ENCODE assay signal across 14 cellular contexts in the genomic region with DNA sequence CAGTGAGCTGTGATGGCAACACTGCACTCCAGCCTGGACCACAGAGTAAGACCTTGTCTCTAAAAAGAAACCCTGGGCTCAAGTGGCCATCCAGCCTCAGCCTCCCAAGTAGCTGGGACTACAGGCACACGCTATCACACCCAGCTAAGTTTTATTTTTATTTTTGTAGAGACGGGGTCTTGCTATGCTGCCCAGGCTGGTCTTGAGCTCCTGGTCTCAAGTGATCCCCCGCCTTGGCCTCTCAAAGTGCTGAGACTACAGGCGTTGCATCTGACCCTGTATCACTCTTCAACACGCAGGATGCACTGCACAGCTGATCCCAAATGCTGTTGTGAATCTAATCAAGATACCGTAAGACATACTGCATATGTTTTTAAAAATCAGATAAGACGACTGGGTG. TPM values are rescaled to one million over a fixed set of nuclear protein-coding genes. Genes with fewer than 3 reads are reported as not detected.
DNase-seq lines count a peak whose midpoint lies in the region; ATAC-seq and TF ChIP-seq lines count a peak whose summit lies in the region.
"Had no signal": no experiment of that assay in that cellular context is flagged by ENCODE, and none has a peak within 500 bp of the region (broad histone marks: within the 10 kb centered on the region; RNA-seq: fewer than 3 reads in every experiment).

No MANE protein-coding gene starts in this region.

- POLR2A ChIA-PET in activated CD8-positive, alpha-beta T cell treated with anti-CD3 and anti-CD28 coated beads for 36 hours (lab: Charles Lee), result interaction anchor here (1.4 to 4.1 kb wide), 5 partner anchors 10 to 45 kb away, joined by 4 to 20 read pairs (median 6); partner anchors contain the start of gene SPG7
- POLR2A ChIA-PET in activated CD8-positive, alpha-beta T cell treated with anti-CD3 and anti-CD28 coated beads, Interleukin-2, amount 10 ng/mL, durations not matched to agents 7 days and 5 days (lab: Charles Lee), result interaction anchor here (1.4 kb wide), 1 partner anchor 21 kb away, joined by 3 read pairs; no protein-coding TSS in a partner anchor
- POLR2A ChIA-PET in CD4-positive, alpha-beta memory T cell (lab: Charles Lee; ENCODE audit: partially characterized antibody), result interaction anchor here (1.0 to 2.6 kb wide), 6 partner anchors 8 to 144 kb away, joined by 3 to 9 read pairs (median 4); partner anchors contain the start of gene SPG7

- ATAC-seq in activated CD8-positive, alpha-beta T cell treated with anti-CD3 and anti-CD28 coated beads for 36 hours, result no peak
- no peak for ATAC-seq in activated CD8-positive, alpha-beta T cell treated with anti-CD3 and anti-CD28 coated beads, Interleukin-2, amount 10 ng/mL, durations not matched to agents 7 days and 5 days
- peak; percentile 22 for ATAC-seq in mucosa of descending colon

- peak overlapping the region; percentile 18 for H3K27ac Mint-ChIP-seq in activated CD8-positive, alpha-beta T cell treated with anti-CD3 and anti-CD28 coated beads for 36 hours
- no peak overlapping the region for H3K27ac Mint-ChIP-seq in activated CD8-positive, alpha-beta T cell treated with anti-CD3 and anti-CD28 coated beads, Interleukin-2, amount 10 ng/mL, durations not matched to agents 7 days and 5 days
- H3K27ac Mint-ChIP-seq in CD4-positive, alpha-beta memory T cell, result peak overlapping the region in 6 of 7 donors; percentile 36 to 78 (median 65)
- peak overlapping the region; percentile 31 for H3K27ac Mint-ChIP-seq in T-helper 2 cell treated with Interferon-gamma antibody and Interleukin-4, amounts not matched to agents 5 μg/mL and 100 μg/mL, for 36 hours

- no peaks in the 10 kb centered on the region for H3K36me3 ChIP-seq in CD4-positive, alpha-beta memory T cell (ENCODE audit: insufficient read depth, low read length)
- H3K36me3 ChIP-seq in mucosa of descending colon (ENCODE audit: low read depth) (no peaks in the 10 kb centered on the region), esophagus muscularis mucosa (peaks cover 0 to 2% (median 0%) of the 10 kb centered on the region in 4 donors), colonic mucosa (no peaks in the 10 kb centered on the region)

- TF ChIP-seq CTCF in activated CD8-positive, alpha-beta T cell treated with anti-CD3 and anti-CD28 coated beads for 36 hours (IDR thresholded peaks at IDR 0.05), result no peak
- TF ChIP-seq CTCF in mucosa of descending colon (IDR thresholded peaks at IDR 0.05) (no peak), esophagus muscularis mucosa (IDR thresholded peaks at IDR 0.05) (no peak), colonic mucosa (IDR thresholded peaks at IDR 0.05) (no peak)

- no peak overlapping the region for H3K4me3 ChIP-seq in CD4-positive, alpha-beta memory T cell (ENCODE audit: low read length in 2 of 2)
- no peak overlapping the region for H3K4me3 ChIP-seq in mucosa of descending colon
- no peak overlapping the region for H3K4me3 ChIP-seq in esophagus muscularis mucosa
- no peak overlapping the region for H3K4me3 ChIP-seq in colonic mucosa

- no peak overlapping the region for H3K9ac ChIP-seq in colonic mucosa (ENCODE audit: low read depth in 2 of 2, low read length in 2 of 2)

- TF ChIP-seq POLR2A in esophagus muscularis mucosa (IDR thresholded peaks at IDR 0.05; ENCODE audit: low read depth), result no peak

- peaks cover 62% of the 10 kb centered on the region for H3K4me1 Mint-ChIP-seq in activated CD8-positive, alpha-beta T cell treated with anti-CD3 and anti-CD28 coated beads for 36 hours (ENCODE audit: low read depth)
- peaks cover 59% of the 10 kb centered on the region for H3K4me1 Mint-ChIP-seq in activated CD8-positive, alpha-beta T cell treated with anti-CD3 and anti-CD28 coated beads, Interleukin-2, amount 10 ng/mL, durations not matched to agents 7 days and 5 days (ENCODE audit: low read depth)
- peaks cover 48 to 87% (median 67%) of the 10 kb centered on the region in 4 donors for H3K4me1 Mint-ChIP-seq in CD4-positive, alpha-beta memory T cell
- H3K4me1 Mint-ChIP-seq in T-helper 2 cell treated with Interferon-gamma antibody and Interleukin-4, amounts not matched to agents 5 μg/mL and 100 μg/mL, for 36 hours (ENCODE audit: low read depth), result peaks cover 34% of the 10 kb centered on the region

- peaks cover 80% of the 10 kb centered on the region for H3K4me1 ChIP-seq in CD4-positive, alpha-beta memory T cell (ENCODE audit: insufficient read depth, low read length)
- H3K4me1 ChIP-seq in mucosa of descending colon (ENCODE audit: low read depth) (peaks cover 36% of the 10 kb centered on the region), esophagus muscularis mucosa (peaks cover 30 to 65% (median 59%) of the 10 kb centered on the region in 4 donors), colonic mucosa (peaks cover 15% of the 10 kb centered on the region)

- H3K9me3 ChIP-seq in CD4-positive, alpha-beta memory T cell (ENCODE audit: control insufficient read depth in 1 of 2, low read length in 2 of 2), result no peaks in the 10 kb centered on the region
- H3K9me3 ChIP-seq in mucosa of descending colon (no peaks in the 10 kb centered on the region), esophagus muscularis mucosa (no peaks in the 10 kb centered on the region), colonic mucosa (no peaks in the 10 kb centered on the region)

- H3K27me3 ChIP-seq in CD4-positive, alpha-beta memory T cell (ENCODE audit: insufficient read depth, low read length), result no peaks in the 10 kb centered on the region
- H3K27me3 ChIP-seq in esophagus muscularis mucosa (no peaks in the 10 kb centered on the region), colonic mucosa (no peaks in the 10 kb centered on the region)

- DNase-seq in activated CD8-positive, alpha-beta T cell treated with anti-CD3 and anti-CD28 coated beads for 36 hours, result no peak
- DNase-seq in activated CD8-positive, alpha-beta T cell treated with anti-CD3 and anti-CD28 coated beads, Interleukin-2, amount 10 ng/mL, durations not matched to agents 7 days and 5 days, result no peak
- DNase-seq in CD4-positive, alpha-beta memory T cell, result no peak
- no peak for DNase-seq in T-helper 2 cell treated with Interferon-gamma antibody and Interleukin-4, amounts not matched to agents 5 μg/mL and 100 μg/mL, for 36 hours (ENCODE audit: low spot score)
- DNase-seq in mucosa of descending colon (no peak), esophagus muscularis mucosa (ENCODE audit: extremely low spot score) (no peak), colonic mucosa (no peak), posterior cingulate gyrus (no peak)
- DNase-seq: DMS79 treated with DMSO at 0.1 percent for 48 hours, GDM1, H9, NCI-H1930, NCI-H2171 treated with DMSO at 0.1 percent for 48 hours, NCI-H774 had no signal

- intact Hi-C loops in activated CD8-positive, alpha-beta T cell treated with anti-CD3 and anti-CD28 coated beads for 36 hours (cut with micrococcal nuclease), result no loop called here
- intact Hi-C loops in CD4-positive, alpha-beta memory T cell (cut with micrococcal nuclease), result no loop called here
- intact Hi-C loops in mucosa of descending colon (cut with DNase I, micrococcal nuclease), result no loop called here
- intact Hi-C loops in esophagus muscularis mucosa (cut with DNase I), result no loop called here
- intact Hi-C loops in colonic mucosa (cut with DNase I), result no loop called here
- intact Hi-C loops in posterior cingulate gyrus (cut with DNase I), result no loop called here

- H3K27me3 Mint-ChIP-seq in activated CD8-positive, alpha-beta T cell treated with anti-CD3 and anti-CD28 coated beads for 36 hours, result no peaks in the 10 kb centered on the region
- no peaks in the 10 kb centered on the region for H3K27me3 Mint-ChIP-seq in activated CD8-positive, alpha-beta T cell treated with anti-CD3 and anti-CD28 coated beads, Interleukin-2, amount 10 ng/mL, durations not matched to agents 7 days and 5 days (ENCODE audit: low read depth)
- no peaks in the 10 kb centered on the region for H3K27me3 Mint-ChIP-seq in CD4-positive, alpha-beta memory T cell
- no peaks in the 10 kb centered on the region for H3K27me3 Mint-ChIP-seq in T-helper 2 cell treated with Interferon-gamma antibody and Interleukin-4, amounts not matched to agents 5 μg/mL and 100 μg/mL, for 36 hours (ENCODE audit: low read depth)

- H3K36me3 Mint-ChIP-seq in activated CD8-positive, alpha-beta T cell treated with anti-CD3 and anti-CD28 coated beads for 36 hours (ENCODE audit: low read depth), result peaks cover 28% of the 10 kb centered on the region
- peaks cover 36% of the 10 kb centered on the region for H3K36me3 Mint-ChIP-seq in activated CD8-positive, alpha-beta T cell treated with anti-CD3 and anti-CD28 coated beads, Interleukin-2, amount 10 ng/mL, durations not matched to agents 7 days and 5 days (ENCODE audit: low read depth)
- H3K36me3 Mint-ChIP-seq in CD4-positive, alpha-beta memory T cell, result peaks cover 7 to 19% of the 10 kb centered on the region in 2 donors
- peaks cover 8% of the 10 kb centered on the region for H3K36me3 Mint-ChIP-seq in T-helper 2 cell treated with Interferon-gamma antibody and Interleukin-4, amounts not matched to agents 5 μg/mL and 100 μg/mL, for 36 hours (ENCODE audit: low read depth)

- no peak for TF ChIP-seq EP300 in esophagus muscularis mucosa (IDR thresholded peaks at IDR 0.05)

- 95% methylated on average over 7 of the region's 7 CpGs for WGBS in esophagus muscularis mucosa

- CTCF ChIA-PET in activated CD8-positive, alpha-beta T cell treated with anti-CD3 and anti-CD28 coated beads for 36 hours (lab: Charles Lee), result interaction anchor here (0.9 to 1.3 kb wide), 5 partner anchors 10 to 56 kb away, joined by 3 to 4 read pairs (median 3); no protein-coding TSS in a partner anchor
- CTCF ChIA-PET in activated CD8-positive, alpha-beta T cell treated with anti-CD3 and anti-CD28 coated beads, Interleukin-2, amount 10 ng/mL, durations not matched to agents 7 days and 5 days (lab: Charles Lee), result interaction anchor here (1.1 to 1.4 kb wide), 2 partner anchors 12 to 58 kb away, joined by 5 read pairs; no protein-coding TSS in a partner anchor
- CTCF ChIA-PET in CD4-positive, alpha-beta memory T cell (lab: Charles Lee; ENCODE audit: partially characterized antibody), result interaction anchor here (1.2 kb wide), 1 partner anchor 16 kb away, joined by 3 read pairs; no protein-coding TSS in a partner anchor

- no peak overlapping the region for H3K27ac ChIP-seq in CD4-positive, alpha-beta memory T cell (ENCODE audit: low read depth, low read length)
- no peak overlapping the region for H3K27ac ChIP-seq in esophagus muscularis mucosa (replicated peaks in 1 of 4)
- no peak overlapping the region for H3K27ac ChIP-seq in colonic mucosa

- H3K9me3 Mint-ChIP-seq in activated CD8-positive, alpha-beta T cell treated with anti-CD3 and anti-CD28 coated beads for 36 hours, result no peaks in the 10 kb centered on the region
- no peaks in the 10 kb centered on the region for H3K9me3 Mint-ChIP-seq in activated CD8-positive, alpha-beta T cell treated with anti-CD3 and anti-CD28 coated beads, Interleukin-2, amount 10 ng/mL, durations not matched to agents 7 days and 5 days (ENCODE audit: insufficient read depth)
- H3K9me3 Mint-ChIP-seq in CD4-positive, alpha-beta memory T cell, result no peaks in the 10 kb centered on the region
- H3K9me3 Mint-ChIP-seq in T-helper 2 cell treated with Interferon-gamma antibody and Interleukin-4, amounts not matched to agents 5 μg/mL and 100 μg/mL, for 36 hours, result no peaks in the 10 kb centered on the region

- H3K4me3 Mint-ChIP-seq in activated CD8-positive, alpha-beta T cell treated with anti-CD3 and anti-CD28 coated beads for 36 hours, result no peak overlapping the region
- H3K4me3 Mint-ChIP-seq in activated CD8-positive, alpha-beta T cell treated with anti-CD3 and anti-CD28 coated beads, Interleukin-2, amount 10 ng/mL, durations not matched to agents 7 days and 5 days, result no peak overlapping the region
- H3K4me3 Mint-ChIP-seq in CD4-positive, alpha-beta memory T cell, result peak overlapping the region in 7 of 8 donors; percentile 20 to 72 (median 33)
- H3K4me3 Mint-ChIP-seq in T-helper 2 cell treated with Interferon-gamma antibody and Interleukin-4, amounts not matched to agents 5 μg/mL and 100 μg/mL, for 36 hours, result no peak overlapping the region
- H3K4me3 Mint-ChIP-seq: H9 had no signal

RNA-seq across cellular contexts. Expression of gene ANKRD11, which starts 23.0 kb away (rescaled TPM):
- 100 to 1,000 TPM; 145 to 147 TPM for total RNA-seq in activated CD8-positive, alpha-beta T cell treated with anti-CD3 and anti-CD28 coated beads for 36 hours
- total RNA-seq in activated CD8-positive, alpha-beta T cell treated with anti-CD3 and anti-CD28 coated beads, Interleukin-2, amount 10 ng/mL, durations not matched to agents 7 days and 5 days, result 100 to 1,000 TPM; 157 to 175 TPM
- total RNA-seq in CD4-positive, alpha-beta memory T cell, result 100 to 1,000 TPM; 229 to 246 TPM
- polyA plus RNA-seq in CD4-positive, alpha-beta memory T cell, result 10 to 100 TPM in 1 of 2 donors, 1 to 10 TPM in 1; 3.9 to 49.7 TPM
- 100 to 1,000 TPM; 125 to 127 (median 127) TPM for total RNA-seq in mucosa of descending colon
- total RNA-seq in esophagus muscularis mucosa, result 100 to 1,000 TPM in 3 of 4 donors, 10 to 100 TPM in 1; 60.8 to 119 (median 105) TPM
- 100 to 1,000 TPM in 1 of 2 donors, 10 to 100 TPM in 1; 69.4 to 129 TPM for total RNA-seq in colonic mucosa

RNA-seq across cellular contexts. Expression of gene SPG7, which starts 40.8 kb away (rescaled TPM):
- 10 to 100 TPM; 78.6 to 79.8 TPM for total RNA-seq in activated CD8-positive, alpha-beta T cell treated with anti-CD3 and anti-CD28 coated beads for 36 hours
- 10 to 100 TPM; 94.7 to 98.4 TPM for total RNA-seq in activated CD8-positive, alpha-beta T cell treated with anti-CD3 and anti-CD28 coated beads, Interleukin-2, amount 10 ng/mL, durations not matched to agents 7 days and 5 days
- 100 to 1,000 TPM; 157 to 160 TPM for total RNA-seq in CD4-positive, alpha-beta memory T cell
- 10 to 100 TPM; 46.4 to 48.5 TPM for polyA plus RNA-seq in CD4-positive, alpha-beta memory T cell
- total RNA-seq in mucosa of descending colon (100 to 1,000 TPM; 112 to 137 (median 121) TPM), esophagus muscularis mucosa (10 to 100 TPM; 58.8 to 94.3 (median 83.3) TPM), colonic mucosa (100 to 1,000 TPM in 1 of 2 donors, 10 to 100 TPM in 1; 85.6 to 105 TPM)

Comparison
In these comparisons a context has a peak if more than half of its experiments do, and no peak if none do; other contexts are left out.
1. H3K4me3 Mint-ChIP-seq: peak in CD4-positive, alpha-beta memory T cell (7 of 8); none in activated CD8-positive, alpha-beta T cell treated with anti-CD3 and anti-CD28 coated beads for 36 hours (single experiment), activated CD8-positive, alpha-beta T cell treated with anti-CD3 and anti-CD28 coated beads, Interleukin-2, amount 10 ng/mL, durations not matched to agents 7 days and 5 days (single experiment) and T-helper 2 cell treated with Interferon-gamma antibody and Interleukin-4, amounts not matched to agents 5 μg/mL and 100 μg/mL, for 36 hours (single experiment).